ENCODE assay signal across 8 cellular contexts in genomic region chr2:219388127-219388844, GRCh38. TPM values are rescaled to one million over a fixed set of nuclear protein-coding genes. Genes with fewer than 3 reads are reported as not detected.
A peak's percentile ranks its signal among the peaks of the same experiment; 100 is the strongest.
DNase-seq lines count a peak whose midpoint lies in the region; ATAC-seq and TF ChIP-seq lines count a peak whose summit lies in the region.

No MANE protein-coding gene starts in this region.

- H3K9me3 Mint-ChIP-seq in activated naive CD8-positive, alpha-beta T cell treated with anti-CD3 and anti-CD28 coated beads, Interleukin-2, amount 10 ng/mL, durations not matched to agents 7 days and 5 days = peaks cover 3% of the 10 kb centered on the region

- peak overlapping the region; percentile 93 for H2AFZ ChIP-seq in parathyroid adenoma

- H3K36me3 ChIP-seq in parathyroid adenoma (ENCODE audit: control insufficient read depth, insufficient read depth, low read length) (no peaks in the 10 kb centered on the region), tibial artery (peaks cover 23 to 33% (median 30%) of the 10 kb centered on the region in 3 donors)

- H3K27me3 Mint-ChIP-seq in activated naive CD8-positive, alpha-beta T cell treated with anti-CD3 and anti-CD28 coated beads, Interleukin-2, amount 10 ng/mL, durations not matched to agents 7 days and 5 days = peaks cover 4% of the 10 kb centered on the region

- no peaks in the 10 kb centered on the region for H3K79me2 ChIP-seq in parathyroid adenoma

- H3K9me3 ChIP-seq in parathyroid adenoma (ENCODE audit: control insufficient read depth, low read length) = no peaks in the 10 kb centered on the region
- no peaks in the 10 kb centered on the region for H3K9me3 ChIP-seq in tibial artery

- H3K4me3 Mint-ChIP-seq in activated naive CD8-positive, alpha-beta T cell treated with anti-CD3 and anti-CD28 coated beads, Interleukin-2, amount 10 ng/mL, durations not matched to agents 7 days and 5 days = peak overlapping the region; percentile 75

- peaks cover 7% of the 10 kb centered on the region for H3K36me3 Mint-ChIP-seq in activated naive CD8-positive, alpha-beta T cell treated with anti-CD3 and anti-CD28 coated beads, Interleukin-2, amount 10 ng/mL, durations not matched to agents 7 days and 5 days

- H3K4me1 ChIP-seq in parathyroid adenoma (peaks cover 3% of the 10 kb centered on the region), tibial artery (peaks cover 0 to 14% (median 11%) of the 10 kb centered on the region in 4 donors)

- H3K4me1 Mint-ChIP-seq in activated naive CD8-positive, alpha-beta T cell treated with anti-CD3 and anti-CD28 coated beads, Interleukin-2, amount 10 ng/mL, durations not matched to agents 7 days and 5 days = peaks cover 8% of the 10 kb centered on the region

- intact Hi-C loops in Right ventricle myocardium superior (cut with DNase I) = loop anchor here (5.0 kb wide), 1 partner anchor 226 kb away; the partner anchor contains the start of gene NHEJ1
- intact Hi-C loops in tibial artery (cut with DNase I; ENCODE audit: low total_unique reads) = loop anchor here (10.0 kb wide), 1 partner anchor 213 kb away; the partner anchor contains the start of genes CNPPD1, RETREG2 and SLC23A3

- ATAC-seq in HG02759 (IDR thresholded peaks at IDR 0.05; ENCODE audit: unreplicated experiment) (peak; percentile 79), Right ventricle myocardium superior (ENCODE audit: poor library complexity) (peak; percentile 90)
- ATAC-seq in activated naive CD8-positive, alpha-beta T cell treated with anti-CD3 and anti-CD28 coated beads, Interleukin-2, amount 10 ng/mL, durations not matched to agents 7 days and 5 days (ENCODE audit: low read depth) = peak; percentile 77

- peak; percentile 91 for DNase-seq in NCI-H1105 (lab: John Stamatoyannopoulos, UW)
- peak; percentile 92 for DNase-seq in SKM-1 treated with dmso at 0.1 percent for 144 hours (lab: John Stamatoyannopoulos, UW; ENCODE audit: unreplicated experiment)
- DNase-seq in activated naive CD8-positive, alpha-beta T cell treated with anti-CD3 and anti-CD28 coated beads, Interleukin-2, amount 10 ng/mL, durations not matched to agents 7 days and 5 days = peak; percentile 99
- peak; percentile 99 for DNase-seq in Right ventricle myocardium superior
- DNase-seq in tibial artery = peak; percentile 97 to 99

- POLR2A ChIA-PET in activated naive CD8-positive, alpha-beta T cell treated with anti-CD3 and anti-CD28 coated beads, Interleukin-2, amount 10 ng/mL, durations not matched to agents 7 days and 5 days (lab: Charles Lee) = interaction anchor here (0.7 to 3.4 kb wide), 13 partner anchors 11 to 213 kb away, joined by 3 to 13 read pairs (median 4); partner anchors contain the start of genes CHPF, GMPPA, STK11IP and TMEM198

- H3K27me3 ChIP-seq in parathyroid adenoma (ENCODE audit: control insufficient read depth, insufficient read depth, low read length) (no peaks in the 10 kb centered on the region), tibial artery (no peaks in the 10 kb centered on the region)

- H3K4me2 ChIP-seq in parathyroid adenoma (ENCODE audit: low read length) = peak overlapping the region; percentile 72

- H3K27ac ChIP-seq in parathyroid adenoma (peak overlapping the region; percentile 68), tibial artery (peak overlapping the region; percentile 91 to 97)

- TF ChIP-seq CTCF in GM12872 (IDR thresholded peaks at IDR 0.05; ENCODE audit: insufficient read depth, low read depth, low read length) (peak; percentile 43; the same call in 2 of the 3 replicates), parathyroid adenoma (IDR thresholded peaks at IDR 0.05) (peak; percentile 80), tibial artery (IDR thresholded peaks at IDR 0.05) (peak; percentile 64 to 87)

- H3K27ac Mint-ChIP-seq in activated naive CD8-positive, alpha-beta T cell treated with anti-CD3 and anti-CD28 coated beads, Interleukin-2, amount 10 ng/mL, durations not matched to agents 7 days and 5 days = peak overlapping the region; percentile 76

- no peak overlapping the region for H3K9ac ChIP-seq in parathyroid adenoma

- H3K4me3 ChIP-seq in parathyroid adenoma (ENCODE audit: low read depth, low read length) (peak overlapping the region; percentile 56), tibial artery (peak overlapping the region; percentile 67 to 94)

RNA-seq across cellular contexts. Expression of gene DNPEP, which starts 0.6 kb away (rescaled TPM):
- total RNA-seq in activated naive CD8-positive, alpha-beta T cell treated with anti-CD3 and anti-CD28 coated beads, Interleukin-2, amount 10 ng/mL, durations not matched to agents 7 days and 5 days = 10 to 100 TPM; 63.2 to 69.0 TPM
- total RNA-seq in Right ventricle myocardium superior = 76.5 TPM

RNA-seq across cellular contexts. Expression of gene DES, which starts 29.9 kb away (rescaled TPM):
- not detected for total RNA-seq in activated naive CD8-positive, alpha-beta T cell treated with anti-CD3 and anti-CD28 coated beads, Interleukin-2, amount 10 ng/mL, durations not matched to agents 7 days and 5 days
- 12,920 TPM for total RNA-seq in Right ventricle myocardium superior

RNA-seq across cellular contexts. Expression of gene SPEG, which starts 46.4 kb away (rescaled TPM):
- total RNA-seq in activated naive CD8-positive, alpha-beta T cell treated with anti-CD3 and anti-CD28 coated beads, Interleukin-2, amount 10 ng/mL, durations not matched to agents 7 days and 5 days = 10 to 100 TPM; 18.1 to 23.6 TPM
- total RNA-seq in Right ventricle myocardium superior = 103 TPM

RNA-seq across cellular contexts. Expression of gene RESP18, which starts 55.7 kb away (rescaled TPM):
- not detected for total RNA-seq in activated naive CD8-positive, alpha-beta T cell treated with anti-CD3 and anti-CD28 coated beads, Interleukin-2, amount 10 ng/mL, durations not matched to agents 7 days and 5 days
- not detected for total RNA-seq in Right ventricle myocardium superior

Comparison
In these comparisons a context has a peak if more than half of its experiments do, and no peak if none do; other contexts are left out.
1. Peak in every context shown above with its lines: DNase-seq, ATAC-seq, H3K4me3 ChIP-seq and H3K27ac ChIP-seq.
2. RNA of gene DES, which starts 29.9 kb away (total RNA-seq): 12,920 TPM in Right ventricle myocardium superior (single experiment); not detected in activated naive CD8-positive, alpha-beta T cell treated with anti-CD3 and anti-CD28 coated beads, Interleukin-2, amount 10 ng/mL, durations not matched to agents 7 days and 5 days; every median in the first group is over 1,000 times any median in the second.